Comparison of ENCODE assay signal across 8 cellular contexts in the genomic region with DNA sequence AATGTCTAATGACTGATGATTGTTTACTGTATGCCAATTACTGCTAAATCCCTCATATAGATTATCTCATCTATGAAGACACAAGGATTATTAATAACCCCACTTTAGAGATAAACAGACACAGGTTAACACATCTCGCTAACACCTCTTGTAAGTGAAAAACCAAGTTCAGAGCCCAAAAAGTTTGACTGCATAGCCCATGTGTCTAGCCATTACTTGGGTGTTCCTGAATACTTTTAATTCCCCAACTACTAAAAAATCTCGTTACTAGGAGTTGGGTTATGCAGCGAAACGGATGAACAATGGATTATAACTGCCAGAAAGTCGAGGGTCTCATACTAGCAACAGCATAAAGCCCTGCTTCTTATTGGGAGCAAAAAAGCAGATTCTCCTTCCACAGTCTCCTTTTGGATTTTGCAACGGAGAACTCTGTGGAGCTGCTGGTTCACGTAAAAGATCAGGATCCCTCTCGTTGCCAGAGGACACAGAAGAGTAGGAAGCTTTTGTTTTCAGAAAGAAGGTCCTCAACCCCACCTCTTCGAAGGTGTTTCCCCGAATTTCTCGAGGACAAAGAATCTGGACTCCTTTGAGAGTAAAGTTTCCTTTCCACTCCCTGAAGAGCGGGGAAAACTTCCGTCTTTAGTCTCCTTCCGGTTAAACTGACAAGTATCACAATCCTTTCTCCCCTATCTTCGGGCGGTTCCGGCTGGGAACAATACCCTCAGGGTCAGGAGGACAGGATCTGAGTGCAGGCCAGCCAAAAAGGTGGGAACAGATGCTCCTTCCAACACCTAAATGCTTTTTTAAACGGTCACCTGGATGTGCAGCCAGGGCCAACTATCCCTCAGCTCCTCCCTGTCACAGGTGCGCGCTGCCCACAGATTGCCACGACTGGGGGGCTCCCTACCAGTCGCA.
A peak's percentile ranks its signal among the peaks of the same experiment; 100 is the strongest.
DNase-seq lines count a peak whose midpoint lies in the region; ATAC-seq and TF ChIP-seq lines count a peak whose summit lies in the region.

No MANE protein-coding gene starts in this region.

- H4K20me1 ChIP-seq in BLaER1 treated with 17β-estradiol and CSF1 and Interleukin-3, amounts not matched to agents 10 nM and 100 nM: no peaks in the 10 kb centered on the region

- peaks cover 16 to 36% (median 26%) of the 10 kb centered on the region in 10 experiments for H3K4me1 ChIP-seq in BLaER1 treated with 17β-estradiol and CSF1 and Interleukin-3, amounts not matched to agents 10 nM and 100 nM

- H3K4me2 ChIP-seq in BLaER1 treated with 17β-estradiol and CSF1 and Interleukin-3, amounts not matched to agents 10 nM and 100 nM: peak overlapping the region; percentile 81 to 94 (median 86)

- no peak for TF ChIP-seq CTCF in astrocyte of the cerebellum (IDR thresholded peaks at IDR 0.05; ENCODE audit: low read depth, low read length, missing control alignments)
- no peak for TF ChIP-seq CTCF in retinal pigment epithelial cell (conservative IDR thresholded peaks at IDR 0.05; ENCODE audit: low read depth, low read length)

- ATAC-seq in GM18508 (IDR thresholded peaks at IDR 0.05; ENCODE audit: insufficient read depth, unreplicated experiment) (peak; percentile 3), HG02970 (IDR thresholded peaks at IDR 0.05; ENCODE audit: low FRiP score, unreplicated experiment) (peak; percentile 12)

- H3K9me3 ChIP-seq in BLaER1 treated with 17β-estradiol and CSF1 and Interleukin-3, amounts not matched to agents 10 nM and 100 nM (replicated peaks in 1 of 11): peaks cover 0 to 10% (median 0%) of the 10 kb centered on the region in 11 experiments; a peak in 2 of 22 replicates

- H3K27me3 ChIP-seq in BLaER1 treated with 17β-estradiol and CSF1 and Interleukin-3, amounts not matched to agents 10 nM and 100 nM: no peaks in the 10 kb centered on the region

- peaks cover 35 to 43% (median 36%) of the 10 kb centered on the region in 11 experiments for H3K36me3 ChIP-seq in BLaER1 treated with 17β-estradiol and CSF1 and Interleukin-3, amounts not matched to agents 10 nM and 100 nM

- peak overlapping the region; percentile 85 to 95 (median 90) for H3K9ac ChIP-seq in BLaER1 treated with 17β-estradiol and CSF1 and Interleukin-3, amounts not matched to agents 10 nM and 100 nM

- in situ Hi-C loops in astrocyte of the cerebellum (cut with HindIII; ENCODE audit: low sequenced_read_pairs): no loop called here

- H3K27ac ChIP-seq in BLaER1 treated with 17β-estradiol and CSF1 and Interleukin-3, amounts not matched to agents 10 nM and 100 nM: peak overlapping the region; percentile 86 to 96 (median 93)

- DNase-seq in NCI-H526 treated with DMSO at 0.1 percent for 48 hours (lab: John Stamatoyannopoulos, UW): peak; percentile 67
- no peak for DNase-seq in astrocyte of the cerebellum (ENCODE audit: low read depth)
- peak; percentile 11 to 36 for DNase-seq in hippocampal formation (lab: John Stamatoyannopoulos, UW)
- DNase-seq in retinal pigment epithelial cell (ENCODE audit: low read depth): no peak
- no peak for DNase-seq in GOT3 (lab: John Stamatoyannopoulos, UW)

- peak overlapping the region; percentile 74 to 96 (median 85) for H3K4me3 ChIP-seq in BLaER1 treated with 17β-estradiol and CSF1 and Interleukin-3, amounts not matched to agents 10 nM and 100 nM
- H3K4me3 ChIP-seq in astrocyte of the cerebellum (ENCODE audit: low read depth, low read length) (peak overlapping the region; percentile 97), retinal pigment epithelial cell (ENCODE audit: low read length) (peak overlapping the region; percentile 93)

Comparison
In these comparisons a context has a peak if more than half of its experiments do, and no peak if none do; other contexts are left out.
1. DNase-seq: peak in NCI-H526 treated with DMSO at 0.1 percent for 48 hours (single experiment) and hippocampal formation (2 of 2); none in astrocyte of the cerebellum (single experiment), retinal pigment epithelial cell (single experiment) and GOT3 (single experiment).
2. Peak in every context shown above with its lines, with median percentiles within 50 percentile points of each other: H3K4me3 ChIP-seq.